8 cellular contexts compared by ENCODE assay signal in the genomic region with DNA sequence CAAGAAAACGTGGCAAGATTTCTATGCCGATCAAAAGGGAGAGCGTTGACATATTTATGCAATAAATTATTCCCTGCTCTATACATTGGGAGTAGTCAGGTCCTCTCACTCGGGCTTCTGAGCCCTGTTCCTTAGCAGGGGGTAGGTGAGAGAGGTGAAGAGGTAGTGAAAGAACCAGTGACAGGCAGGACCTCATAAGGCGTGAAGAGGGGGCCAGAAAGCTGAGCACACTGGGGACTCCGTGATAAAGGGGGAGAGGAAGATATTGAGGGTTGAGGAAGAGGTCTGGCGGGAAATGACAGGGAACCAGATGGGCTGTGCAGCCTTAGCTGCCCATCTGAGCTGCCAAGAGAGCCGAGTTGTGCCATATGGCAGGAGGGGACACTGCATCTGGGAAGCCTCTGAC. TPM values are rescaled to one million over a fixed set of nuclear protein-coding genes. Genes with fewer than 3 reads are reported as not detected.
A peak's percentile ranks its signal among the peaks of the same experiment; 100 is the strongest.
DNase-seq lines count a peak whose midpoint lies in the region; ATAC-seq, FAIRE-seq and TF ChIP-seq lines count a peak whose summit lies in the region.

No MANE protein-coding gene starts in this region.

- TF ChIP-seq CTCF in CD8-positive, alpha-beta T cell (IDR thresholded peaks at IDR 0.05): no peak
- TF ChIP-seq CTCF in bronchial epithelial cell (IDR thresholded peaks at IDR 0.05; ENCODE audit: insufficient read depth, low read length, severe bottlenecking) (no peak), nephron progenitor cell (IDR thresholded peaks at IDR 0.05) (no peak)

- H3K27me3 Mint-ChIP-seq in CD8-positive, alpha-beta T cell (ENCODE audit: low read depth): peaks cover 61% of the 10 kb centered on the region
- peaks cover 84% of the 10 kb centered on the region for H3K27me3 Mint-ChIP-seq in nephron progenitor cell (ENCODE audit: low read depth, poor library complexity)

- no peak overlapping the region for H3K27ac ChIP-seq in CD8-positive, alpha-beta T cell (ENCODE audit: low read depth, low read length)

- no peak for ATAC-seq in CD8-positive, alpha-beta T cell
- ATAC-seq in GM19463 (IDR thresholded peaks at IDR 0.05; ENCODE audit: unreplicated experiment) (peak; percentile 5), HG03108 (IDR thresholded peaks at IDR 0.05; ENCODE audit: unreplicated experiment) (no peak)

- intact Hi-C loops in CD8-positive, alpha-beta T cell (cut with DNase I, micrococcal nuclease): loop anchor here (2.0 to 10.0 kb wide), 14 partner anchors 59 to 1029 kb away; a partner anchor contains a TSS

- no peaks in the 10 kb centered on the region for H3K9me3 ChIP-seq in CD8-positive, alpha-beta T cell (ENCODE audit: low read length)

- H3K9me3 Mint-ChIP-seq in CD8-positive, alpha-beta T cell: peaks cover 2% of the 10 kb centered on the region
- no peaks in the 10 kb centered on the region for H3K9me3 Mint-ChIP-seq in nephron progenitor cell

- no peak for DNase-seq in CD8-positive, alpha-beta T cell
- DNase-seq in Kasumi-1 (lab: John Stamatoyannopoulos, UW) (peak; percentile 26 to 33), bronchial epithelial cell (ENCODE audit: low read depth) (no peak), nephron progenitor cell (no peak), kidney glomerular epithelial cell (lab: John Stamatoyannopoulos, UW) (no peak), cerebellar nuclear complex (lab: John Stamatoyannopoulos, UW) (no peak)

- CTCF ChIA-PET in CD8-positive, alpha-beta T cell (lab: Charles Lee): interaction anchor here (0.8 to 1.1 kb wide), 2 partner anchors 14 to 518 kb away, joined by 3 read pairs; a partner anchor contains a TSS

- POLR2A ChIA-PET in CD8-positive, alpha-beta T cell (lab: Charles Lee): no interaction called here

- peaks cover 30% of the 10 kb centered on the region for H3K4me1 ChIP-seq in CD8-positive, alpha-beta T cell (ENCODE audit: insufficient read depth, low read length)

- peak overlapping the region; percentile 41 for H3K4me3 ChIP-seq in CD8-positive, alpha-beta T cell (ENCODE audit: low read depth, low read length)
- H3K4me3 ChIP-seq in bronchial epithelial cell (ENCODE audit: low read depth, low read length): peak overlapping the region; percentile 45

- no peak for FAIRE-seq in bronchial epithelial cell (lab: Jason Lieb, UNC)

- peaks cover 30% of the 10 kb centered on the region for H3K27me3 ChIP-seq in CD8-positive, alpha-beta T cell (ENCODE audit: insufficient read depth, low read length)
- H3K27me3 ChIP-seq in bronchial epithelial cell (ENCODE audit: control insufficient read depth, insufficient read depth, low read length): no peaks in the 10 kb centered on the region

- no peaks in the 10 kb centered on the region for H3K36me3 ChIP-seq in CD8-positive, alpha-beta T cell (ENCODE audit: insufficient read depth, low read length)
- no peaks in the 10 kb centered on the region for H3K36me3 ChIP-seq in bronchial epithelial cell (ENCODE audit: control insufficient read depth, insufficient read depth, low read length)

- H3K4me3 Mint-ChIP-seq in CD8-positive, alpha-beta T cell: peak overlapping the region; percentile 86
- H3K4me3 Mint-ChIP-seq in nephron progenitor cell: peak overlapping the region; percentile 84

- H3K4me1 Mint-ChIP-seq in CD8-positive, alpha-beta T cell (ENCODE audit: low read depth): peaks cover 32% of the 10 kb centered on the region
- H3K4me1 Mint-ChIP-seq in nephron progenitor cell: peaks cover 30% of the 10 kb centered on the region

- no peak overlapping the region for H3K27ac Mint-ChIP-seq in CD8-positive, alpha-beta T cell
- H3K27ac Mint-ChIP-seq in nephron progenitor cell: no peak overlapping the region

- H3K36me3 Mint-ChIP-seq in CD8-positive, alpha-beta T cell: no peaks in the 10 kb centered on the region
- H3K36me3 Mint-ChIP-seq in nephron progenitor cell (ENCODE audit: low read depth): no peaks in the 10 kb centered on the region

RNA-seq across cellular contexts. Expression of a gene that starts 0.7 kb away (rescaled TPM):
- not detected for total RNA-seq in CD8-positive, alpha-beta T cell
- total RNA-seq in bronchial epithelial cell: not detected in 2 replicates

RNA-seq across cellular contexts. Expression of a gene that starts 13.7 kb away (rescaled TPM):
- total RNA-seq in CD8-positive, alpha-beta T cell: not detected
- total RNA-seq in bronchial epithelial cell: 12.0 and 12.1 TPM in 2 replicates

RNA-seq across cellular contexts. Expression of a gene that starts 53.4 kb away (rescaled TPM):
- not detected for total RNA-seq in CD8-positive, alpha-beta T cell
- total RNA-seq in bronchial epithelial cell: under 0.01 and 0.13 TPM in 2 replicates

RNA-seq across cellular contexts. Expression of a gene that starts 59.7 kb away (rescaled TPM):
- not detected for total RNA-seq in CD8-positive, alpha-beta T cell
- total RNA-seq in bronchial epithelial cell: 1.6 and 1.8 TPM in 2 replicates

Comparison
In these comparisons a context has a peak if more than half of its experiments do, and no peak if none do; other contexts are left out.
1. DNase-seq: peak in Kasumi-1 (2 of 2); none in CD8-positive, alpha-beta T cell (0 of 7), bronchial epithelial cell (single experiment), nephron progenitor cell (single experiment), kidney glomerular epithelial cell (single experiment) and cerebellar nuclear complex (0 of 2).
2. RNA of a gene that starts 13.7 kb away (total RNA-seq): 12.0 to 12.1 TPM in bronchial epithelial cell; not detected in CD8-positive, alpha-beta T cell; every median in the first group is over 10 times any median in the second.